Comparison of ENCODE assay signal across 20 cellular contexts in the genomic region with DNA sequence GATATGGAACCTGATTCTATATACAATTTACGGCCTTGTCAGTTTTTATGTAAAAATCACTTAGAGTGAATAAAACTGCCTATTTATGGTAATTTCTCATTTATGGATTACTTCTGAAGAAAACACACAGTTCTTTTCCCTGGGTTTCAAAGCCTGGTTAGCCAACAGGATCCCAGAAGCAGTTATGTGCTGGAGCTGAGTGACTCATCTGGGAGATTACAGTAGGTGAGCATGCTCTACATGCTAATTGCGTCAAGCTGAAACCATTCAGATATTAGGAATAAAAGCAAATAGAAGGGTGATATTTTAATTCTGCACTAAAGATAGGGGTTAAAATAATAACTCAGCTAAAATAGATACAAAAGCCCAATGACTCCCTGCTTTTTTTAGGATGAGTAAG. TPM values are rescaled to one million over a fixed set of nuclear protein-coding genes. Genes with fewer than 3 reads are reported as not detected.
DNase-seq lines count a peak whose midpoint lies in the region; ATAC-seq and TF ChIP-seq lines count a peak whose summit lies in the region.
"Had no signal": no experiment of that assay in that cellular context is flagged by ENCODE, and none has a peak within 500 bp of the region (broad histone marks: within the 10 kb centered on the region; RNA-seq: fewer than 3 reads in every experiment).

No MANE protein-coding gene starts in this region.

- TF ChIP-seq CTCF in fibroblast of the aortic adventitia (IDR thresholded peaks at IDR 0.05; ENCODE audit: insufficient read depth, low read length) (no peak), retinal pigment epithelial cell (conservative IDR thresholded peaks at IDR 0.05; ENCODE audit: low read depth, low read length) (no peak)

- H3K4me3 ChIP-seq in fibroblast of the aortic adventitia (ENCODE audit: low read depth, low read length) (no peak overlapping the region), retinal pigment epithelial cell (ENCODE audit: low read length) (no peak overlapping the region)
- H3K4me3 ChIP-seq: body of pancreas, prostate gland, skin epidermis had no signal

- DNase-seq in HT1080 (ENCODE audit: low read depth) (peak; percentile 26), amniotic epithelial cell (ENCODE audit: low read depth) (peak; percentile 82), fibroblast of the aortic adventitia (ENCODE audit: low read depth) (peak; percentile 19), retinal pigment epithelial cell (ENCODE audit: low read depth) (peak; percentile 33), GM19238 (ENCODE audit: insufficient read length, low spot score) (no peak), NCI-H2029 (lab: John Stamatoyannopoulos, UW) (no peak)
- DNase-seq: activated CD4-positive, alpha-beta memory T cell treated with anti-CD3 and anti-CD28 coated beads, Interleukin-2, amount 10 ng/mL, durations not matched to agents 7 days and 5 days; AML-193; body of pancreas; CD8-positive, alpha-beta T cell; effector CD8-positive, alpha-beta T cell; GF-D8; Kasumi-1; NCI-H1092; NCI-H1930; NCI-H774; Right ventricle myocardium superior had no signal

- ATAC-seq in HG03135 (IDR thresholded peaks at IDR 0.05; ENCODE audit: unreplicated experiment): no peak
- ATAC-seq: body of pancreas; CD8-positive, alpha-beta T cell had no signal

RNA-seq across cellular contexts. Expression of a gene that starts 47.8 kb away (rescaled TPM):
- 1.0 and 2.6 TPM in 2 replicates for total RNA-seq in HT1080 (2014; rRNA removed; shearing (Covaris generic))
- 0.57 and 0.80 TPM in 2 replicates for polyA plus RNA-seq in HT1080 (2015; cell fraction: cytosol; rRNA removed)
- polyA plus RNA-seq in HT1080 (2015; cell fraction: nucleus; rRNA removed): 2.3 and 4.2 TPM in 2 replicates
- total RNA-seq in fibroblast of the aortic adventitia (ENCODE audit: low replicate concordance): 9.2 and 12.7 TPM in 2 replicates

Comparison
In these comparisons a context has a peak if more than half of its experiments do, and no peak if none do; other contexts are left out.
1. DNase-seq: peak in HT1080 (single experiment), amniotic epithelial cell (single experiment), fibroblast of the aortic adventitia (single experiment) and retinal pigment epithelial cell (single experiment); none in GM19238 (single experiment) and NCI-H2029 (single experiment).